In genomic region chr17:44324092-44324570, GRCh38 we compare ENCODE assay signal across 1 cellular context.
A peak's percentile ranks its signal among the peaks of the same experiment; 100 is the strongest.
TF ChIP-seq lines count a peak whose summit lies in the region.

No MANE protein-coding gene starts in this region.

TF ChIP-seq in HepG2, 621 proteins besides CTCF, POLR2A, EP300 and RAD21 (continued from another document and continues in another):
- 0 out of 2 replicates have a peak, but pooled peaks have one; percentile 72 for TF ChIP-seq ZNF577 (CRISPR knock-in tag; IDR thresholded peaks at IDR 0.05; ENCODE audit: borderline replicate concordance, low read depth)
- no peak for TF ChIP-seq NBN (conservative IDR thresholded peaks at IDR 0.05)
- TF ChIP-seq ZNF543 (CRISPR knock-in tag; IDR thresholded peaks at IDR 0.05): no peak; the same call in 1 of the 2 replicates
- no peak for TF ChIP-seq KLF13 (CRISPR knock-in tag; IDR thresholded peaks at IDR 0.05)
- TF ChIP-seq, protein P1, sequence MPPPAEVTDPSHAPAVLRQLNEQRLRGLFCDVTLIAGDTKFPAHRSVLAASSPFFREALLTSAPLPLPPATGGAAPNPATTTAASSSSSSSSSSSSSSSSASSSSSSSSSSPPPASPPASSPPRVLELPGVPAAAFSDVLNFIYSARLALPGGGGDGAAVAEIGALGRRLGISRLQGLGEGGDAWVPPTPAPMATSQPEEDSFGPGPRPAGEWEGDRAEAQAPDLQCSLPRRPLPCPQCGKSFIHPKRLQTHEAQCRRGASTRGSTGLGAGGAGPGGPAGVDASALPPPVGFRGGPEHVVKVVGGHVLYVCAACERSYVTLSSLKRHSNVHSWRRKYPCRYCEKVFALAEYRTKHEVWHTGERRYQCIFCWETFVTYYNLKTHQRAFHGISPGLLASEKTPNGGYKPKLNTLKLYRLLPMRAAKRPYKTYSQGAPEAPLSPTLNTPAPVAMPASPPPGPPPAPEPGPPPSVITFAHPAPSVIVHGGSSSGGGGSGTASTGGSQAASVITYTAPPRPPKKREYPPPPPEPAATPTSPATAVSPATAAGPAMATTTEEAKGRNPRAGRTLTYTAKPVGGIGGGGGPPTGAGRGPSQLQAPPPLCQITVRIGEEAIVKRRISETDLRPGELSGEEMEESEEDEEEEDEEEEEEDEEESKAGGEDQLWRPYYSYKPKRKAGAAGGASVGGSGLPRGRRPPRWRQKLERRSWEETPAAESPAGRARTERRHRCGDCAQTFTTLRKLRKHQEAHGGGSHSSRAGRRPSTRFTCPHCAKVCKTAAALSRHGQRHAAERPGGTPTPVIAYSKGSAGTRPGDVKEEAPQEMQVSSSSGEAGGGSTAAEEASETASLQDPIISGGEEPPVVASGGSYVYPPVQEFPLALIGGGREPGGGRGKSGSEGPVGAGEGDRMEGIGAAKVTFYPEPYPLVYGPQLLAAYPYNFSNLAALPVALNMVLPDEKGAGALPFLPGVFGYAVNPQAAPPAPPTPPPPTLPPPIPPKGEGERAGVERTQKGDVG (CRISPR knock-in tag; IDR thresholded peaks at IDR 0.05; ENCODE audit: borderline replicate concordance): 0 out of 2 replicates have a peak, but pooled peaks have one; percentile 25
- TF ChIP-seq PHF21A (CRISPR knock-in tag; IDR thresholded peaks at IDR 0.05): no peak
- TF ChIP-seq KLF6 (CRISPR knock-in tag; IDR thresholded peaks at IDR 0.05): no peak
- no peak for TF ChIP-seq ZNF33A (CRISPR knock-in tag; IDR thresholded peaks at IDR 0.05; ENCODE audit: borderline replicate concordance)
- TF ChIP-seq, protein P2, sequence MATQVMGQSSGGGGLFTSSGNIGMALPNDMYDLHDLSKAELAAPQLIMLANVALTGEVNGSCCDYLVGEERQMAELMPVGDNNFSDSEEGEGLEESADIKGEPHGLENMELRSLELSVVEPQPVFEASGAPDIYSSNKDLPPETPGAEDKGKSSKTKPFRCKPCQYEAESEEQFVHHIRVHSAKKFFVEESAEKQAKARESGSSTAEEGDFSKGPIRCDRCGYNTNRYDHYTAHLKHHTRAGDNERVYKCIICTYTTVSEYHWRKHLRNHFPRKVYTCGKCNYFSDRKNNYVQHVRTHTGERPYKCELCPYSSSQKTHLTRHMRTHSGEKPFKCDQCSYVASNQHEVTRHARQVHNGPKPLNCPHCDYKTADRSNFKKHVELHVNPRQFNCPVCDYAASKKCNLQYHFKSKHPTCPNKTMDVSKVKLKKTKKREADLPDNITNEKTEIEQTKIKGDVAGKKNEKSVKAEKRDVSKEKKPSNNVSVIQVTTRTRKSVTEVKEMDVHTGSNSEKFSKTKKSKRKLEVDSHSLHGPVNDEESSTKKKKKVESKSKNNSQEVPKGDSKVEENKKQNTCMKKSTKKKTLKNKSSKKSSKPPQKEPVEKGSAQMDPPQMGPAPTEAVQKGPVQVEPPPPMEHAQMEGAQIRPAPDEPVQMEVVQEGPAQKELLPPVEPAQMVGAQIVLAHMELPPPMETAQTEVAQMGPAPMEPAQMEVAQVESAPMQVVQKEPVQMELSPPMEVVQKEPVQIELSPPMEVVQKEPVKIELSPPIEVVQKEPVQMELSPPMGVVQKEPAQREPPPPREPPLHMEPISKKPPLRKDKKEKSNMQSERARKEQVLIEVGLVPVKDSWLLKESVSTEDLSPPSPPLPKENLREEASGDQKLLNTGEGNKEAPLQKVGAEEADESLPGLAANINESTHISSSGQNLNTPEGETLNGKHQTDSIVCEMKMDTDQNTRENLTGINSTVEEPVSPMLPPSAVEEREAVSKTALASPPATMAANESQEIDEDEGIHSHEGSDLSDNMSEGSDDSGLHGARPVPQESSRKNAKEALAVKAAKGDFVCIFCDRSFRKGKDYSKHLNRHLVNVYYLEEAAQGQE (IDR thresholded peaks at IDR 0.05; ENCODE audit: borderline replicate concordance in 1 of 2, low read depth in 1 of 2, low read length in 2 of 2): no peak
- TF ChIP-seq SYNCRIP (IDR thresholded peaks at IDR 0.05; ENCODE audit: insufficient read depth, low read depth, low read length): no peak
- TF ChIP-seq ZNF569 (CRISPR knock-in tag; IDR thresholded peaks at IDR 0.05; ENCODE audit: borderline replicate concordance): no peak
- no peak for TF ChIP-seq NONO (IDR thresholded peaks at IDR 0.05)
- 0 out of 2 replicates have a peak, but pooled peaks have one; percentile 10 for TF ChIP-seq NONO (CRISPR knock-in tag; conservative IDR thresholded peaks at IDR 0.05)
- TF ChIP-seq ZNF687 (CRISPR knock-in tag; IDR thresholded peaks at IDR 0.05): peak; percentile 93
- TF ChIP-seq ZNF230 (CRISPR knock-in tag; IDR thresholded peaks at IDR 0.05): peak; percentile 38; the same call in 1 of the 2 replicates
- no peak for TF ChIP-seq RXRB (CRISPR knock-in tag; IDR thresholded peaks at IDR 0.05; ENCODE audit: borderline replicate concordance)
- no peak for TF ChIP-seq ZNF253 (CRISPR knock-in tag; IDR thresholded peaks at IDR 0.05; ENCODE audit: borderline replicate concordance)
- TF ChIP-seq, protein P3, sequence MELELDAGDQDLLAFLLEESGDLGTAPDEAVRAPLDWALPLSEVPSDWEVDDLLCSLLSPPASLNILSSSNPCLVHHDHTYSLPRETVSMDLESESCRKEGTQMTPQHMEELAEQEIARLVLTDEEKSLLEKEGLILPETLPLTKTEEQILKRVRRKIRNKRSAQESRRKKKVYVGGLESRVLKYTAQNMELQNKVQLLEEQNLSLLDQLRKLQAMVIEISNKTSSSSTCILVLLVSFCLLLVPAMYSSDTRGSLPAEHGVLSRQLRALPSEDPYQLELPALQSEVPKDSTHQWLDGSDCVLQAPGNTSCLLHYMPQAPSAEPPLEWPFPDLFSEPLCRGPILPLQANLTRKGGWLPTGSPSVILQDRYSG (CRISPR knock-in tag; IDR thresholded peaks at IDR 0.05): no peak
- no peak; the same call in 1 of the 2 replicates for TF ChIP-seq ZNF800 (CRISPR knock-in tag; IDR thresholded peaks at IDR 0.05)
- 0 out of 2 replicates have a peak, but pooled peaks have one; percentile 38 for TF ChIP-seq ZNF292 (CRISPR knock-in tag; IDR thresholded peaks at IDR 0.05; ENCODE audit: borderline replicate concordance, low read depth)
- peak; percentile 14 for TF ChIP-seq SRY (CRISPR knock-in tag; IDR thresholded peaks at IDR 0.05)
- TF ChIP-seq TRIM22 (IDR thresholded peaks at IDR 0.05): no peak
- TF ChIP-seq TSC22D2 (CRISPR knock-in tag; IDR thresholded peaks at IDR 0.05; ENCODE audit: borderline replicate concordance): no peak
- peak; percentile 75; the same call in 1 of the 2 replicates for TF ChIP-seq ZNF607 (CRISPR knock-in tag; IDR thresholded peaks at IDR 0.05; ENCODE audit: borderline replicate concordance)
- 0 out of 2 replicates have a peak, but pooled peaks have one; percentile 5 for TF ChIP-seq RFXAP (CRISPR knock-in tag; IDR thresholded peaks at IDR 0.05; ENCODE audit: borderline replicate concordance)
- TF ChIP-seq ZNF207 (IDR thresholded peaks at IDR 0.05; ENCODE audit: borderline replicate concordance): no peak
- 0 out of 2 replicates have a peak, but pooled peaks have one; percentile 82 for TF ChIP-seq ZNF138 (CRISPR knock-in tag; IDR thresholded peaks at IDR 0.05; ENCODE audit: low read depth)
- TF ChIP-seq ZNF605 (CRISPR knock-in tag; IDR thresholded peaks at IDR 0.05): peak; percentile 93; the same call in 1 of the 2 replicates
- TF ChIP-seq HMG20B (CRISPR knock-in tag; conservative IDR thresholded peaks at IDR 0.05): no peak
- TF ChIP-seq ZNF746 (CRISPR knock-in tag; IDR thresholded peaks at IDR 0.05): peak; percentile 54; the same call in 1 of the 2 replicates
- no peak for TF ChIP-seq ZBTB26 (CRISPR knock-in tag; IDR thresholded peaks at IDR 0.05; ENCODE audit: borderline replicate concordance)
- TF ChIP-seq TMF1 (CRISPR knock-in tag; IDR thresholded peaks at IDR 0.05; ENCODE audit: low read depth): no peak; the same call in 1 of the 2 replicates
- TF ChIP-seq ZNF790 (CRISPR knock-in tag; IDR thresholded peaks at IDR 0.05; ENCODE audit: borderline replicate concordance): no peak
- no peak; the same call in 1 of the 2 replicates for TF ChIP-seq ZNF747 (CRISPR knock-in tag; IDR thresholded peaks at IDR 0.05; ENCODE audit: borderline replicate concordance)
- TF ChIP-seq THAP8 (CRISPR knock-in tag; IDR thresholded peaks at IDR 0.05; ENCODE audit: borderline replicate concordance): 0 out of 2 replicates have a peak, but pooled peaks have one; percentile 75
- TF ChIP-seq GLI4 (CRISPR knock-in tag; IDR thresholded peaks at IDR 0.05; ENCODE audit: borderline replicate concordance): peak; percentile 84; the same call in 1 of the 2 replicates
- TF ChIP-seq, protein P4, sequence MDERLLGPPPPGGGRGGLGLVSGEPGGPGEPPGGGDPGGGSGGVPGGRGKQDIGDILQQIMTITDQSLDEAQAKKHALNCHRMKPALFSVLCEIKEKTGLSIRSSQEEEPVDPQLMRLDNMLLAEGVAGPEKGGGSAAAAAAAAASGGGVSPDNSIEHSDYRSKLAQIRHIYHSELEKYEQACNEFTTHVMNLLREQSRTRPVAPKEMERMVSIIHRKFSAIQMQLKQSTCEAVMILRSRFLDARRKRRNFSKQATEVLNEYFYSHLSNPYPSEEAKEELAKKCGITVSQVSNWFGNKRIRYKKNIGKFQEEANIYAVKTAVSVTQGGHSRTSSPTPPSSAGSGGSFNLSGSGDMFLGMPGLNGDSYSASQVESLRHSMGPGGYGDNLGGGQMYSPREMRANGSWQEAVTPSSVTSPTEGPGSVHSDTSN (CRISPR knock-in tag; IDR thresholded peaks at IDR 0.05): no peak
- TF ChIP-seq PLRG1 (conservative IDR thresholded peaks at IDR 0.05): no peak
- TF ChIP-seq, protein P5, sequence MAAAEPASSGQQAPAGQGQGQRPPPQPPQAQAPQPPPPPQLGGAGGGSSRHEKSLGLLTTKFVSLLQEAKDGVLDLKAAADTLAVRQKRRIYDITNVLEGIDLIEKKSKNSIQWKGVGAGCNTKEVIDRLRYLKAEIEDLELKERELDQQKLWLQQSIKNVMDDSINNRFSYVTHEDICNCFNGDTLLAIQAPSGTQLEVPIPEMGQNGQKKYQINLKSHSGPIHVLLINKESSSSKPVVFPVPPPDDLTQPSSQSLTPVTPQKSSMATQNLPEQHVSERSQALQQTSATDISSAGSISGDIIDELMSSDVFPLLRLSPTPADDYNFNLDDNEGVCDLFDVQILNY (CRISPR knock-in tag; conservative IDR thresholded peaks at IDR 0.05): no peak
- TF ChIP-seq ZNF781 (CRISPR knock-in tag; IDR thresholded peaks at IDR 0.05; ENCODE audit: borderline replicate concordance, not compliant biosample characterization): peak; percentile 87
